ENCODE assay signal across 1 cellular context in the genomic region with DNA sequence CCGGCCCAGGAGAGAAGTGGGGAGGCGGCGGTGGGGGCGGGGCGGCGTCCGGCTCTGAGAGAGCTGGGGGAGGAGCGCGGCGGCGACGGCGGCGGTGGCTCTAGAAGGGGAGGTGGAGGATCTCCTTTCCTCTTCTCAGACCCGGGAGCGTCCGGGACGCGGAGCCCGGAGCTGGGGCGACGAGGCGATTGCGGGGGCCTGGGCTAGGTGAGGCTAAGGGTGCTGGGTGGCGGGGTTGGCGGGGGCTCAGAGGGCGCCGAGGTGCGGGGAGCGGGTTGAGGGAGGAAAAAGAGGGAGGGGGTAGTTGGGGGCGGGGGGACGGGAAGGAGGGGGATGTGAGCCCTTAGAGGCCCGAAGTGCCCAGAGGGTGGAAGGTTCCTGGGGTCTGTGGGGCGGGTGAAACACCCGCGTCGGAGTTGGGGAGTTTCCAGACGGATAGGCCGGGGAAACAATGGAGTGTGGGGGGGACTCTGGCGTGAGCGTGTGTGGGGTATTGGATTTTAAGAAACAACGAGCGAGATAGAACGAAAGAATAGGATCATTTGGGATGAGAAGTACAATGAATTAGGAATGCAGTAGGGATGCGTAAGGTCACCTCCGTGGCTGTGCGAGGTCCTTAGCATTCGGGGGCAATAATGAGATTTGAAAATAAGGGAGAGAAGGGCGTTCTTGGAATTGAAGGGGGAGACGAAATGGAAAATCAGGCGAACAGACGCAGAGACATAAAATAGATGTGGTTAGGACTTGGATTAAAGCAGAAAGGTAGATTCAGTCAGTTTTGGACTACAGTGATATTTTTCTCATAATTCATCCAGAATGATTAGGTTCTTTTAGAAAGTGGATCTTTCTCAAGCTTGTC.
TF ChIP-seq lines count a peak whose summit lies in the region.

A gene (plus strand): TSS at position 82 of the 859 bp plus-strand sequence. CDS start 93,551 bp downstream, outside the sequence.

TF ChIP-seq in H1, 55 proteins besides CTCF, POLR2A, EP300 and RAD21:
- TF ChIP-seq TEAD4 (IDR thresholded peaks at IDR 0.05; ENCODE audit: low read depth, low read length) = no peak
- TF ChIP-seq POLR2AphosphoS5 (IDR thresholded peaks at IDR 0.05; ENCODE audit: low read depth, low read length) = 0 out of 2 replicates have a peak, but pooled peaks have one; percentile 32
- TF ChIP-seq CHD2 (IDR thresholded peaks at IDR 0.05; ENCODE audit: low read length) = no peak
- no peak for TF ChIP-seq BRCA1 (IDR thresholded peaks at IDR 0.05; ENCODE audit: low read depth, low read length)
- TF ChIP-seq ASH2L (IDR thresholded peaks at IDR 0.05; ENCODE audit: low read length) = peak; percentile 39
- TF ChIP-seq JUND (IDR thresholded peaks at IDR 0.05; ENCODE audit: low read length) = no peak
- TF ChIP-seq KDM1A (IDR thresholded peaks at IDR 0.05; ENCODE audit: borderline replicate concordance, low read length) = no peak
- TF ChIP-seq ZNF274 (IDR thresholded peaks at IDR 0.05; ENCODE audit: borderline replicate concordance, extremely low read depth, low read length) = no peak
- no peak for TF ChIP-seq HDAC2 (IDR thresholded peaks at IDR 0.05; ENCODE audit: borderline replicate concordance in 1 of 2, low read depth in 2 of 2, low read length in 2 of 2)
- no peak for TF ChIP-seq PHF8 (conservative IDR thresholded peaks at IDR 0.05; ENCODE audit: low read depth, low read length)
